Comparison of ENCODE assay signal across 8 cellular contexts in genomic region chr19:38387550-38388309, GRCh38. TPM values are rescaled to one million over a fixed set of nuclear protein-coding genes. Genes with fewer than 3 reads are reported as not detected.
A peak's percentile ranks its signal among the peaks of the same experiment; 100 is the strongest.
DNase-seq lines count a peak whose midpoint lies in the region; ATAC-seq and TF ChIP-seq lines count a peak whose summit lies in the region.

Gene GGN (minus strand): TSS chr19:38388034. CDS start chr19:38387261, 773 bp downstream.

- TF ChIP-seq CTCF in tibial artery (IDR thresholded peaks at IDR 0.05) = no peak

- DNase-seq in AG08395 (ENCODE audit: low spot score) = peak; percentile 96
- DNase-seq in NCI-H1105 treated with DMSO at 0.1 percent for 48 hours (lab: John Stamatoyannopoulos, UW) = peak; percentile 88
- DNase-seq in amniotic epithelial cell (ENCODE audit: low read depth) = peak; percentile 89
- peak; percentile 82 for DNase-seq in left cardiac atrium
- peak; percentile 68 for DNase-seq in pons (ENCODE audit: low spot score)
- DNase-seq in tibial artery = peak; percentile 80 to 90

- H3K9me3 Mint-ChIP-seq in T-helper 1 cell treated with Interleukin-12 subunit alpha and Interleukin-12 subunit beta and Interleukin-4 antibody, amounts not matched to agents 30 μg/mL and 1 μg/mL, for 36 hours = no peaks in the 10 kb centered on the region

- H3K36me3 Mint-ChIP-seq in T-helper 1 cell treated with Interleukin-12 subunit alpha and Interleukin-12 subunit beta and Interleukin-4 antibody, amounts not matched to agents 30 μg/mL and 1 μg/mL, for 36 hours (ENCODE audit: low read depth) = peaks cover 18% of the 10 kb centered on the region

- ATAC-seq in GM19328 (IDR thresholded peaks at IDR 0.05; ENCODE audit: unreplicated experiment) = peak; percentile 50
- ATAC-seq in left cardiac atrium = peak; percentile 75 to 78

- peak within 1 kb of the TSS; percentile 92 for H3K4me3 Mint-ChIP-seq in T-helper 1 cell treated with Interleukin-12 subunit alpha and Interleukin-12 subunit beta and Interleukin-4 antibody, amounts not matched to agents 30 μg/mL and 1 μg/mL, for 36 hours

- peaks cover 27% of the 10 kb centered on the region for H3K27me3 Mint-ChIP-seq in T-helper 1 cell treated with Interleukin-12 subunit alpha and Interleukin-12 subunit beta and Interleukin-4 antibody, amounts not matched to agents 30 μg/mL and 1 μg/mL, for 36 hours (ENCODE audit: low read depth)

- peak within 1 kb of the TSS; percentile 87 for H3K27ac Mint-ChIP-seq in T-helper 1 cell treated with Interleukin-12 subunit alpha and Interleukin-12 subunit beta and Interleukin-4 antibody, amounts not matched to agents 30 μg/mL and 1 μg/mL, for 36 hours

- no peaks in the 10 kb centered on the region for H3K9me3 ChIP-seq in tibial artery

- peaks cover 15 to 36% (median 17%) of the 10 kb centered on the region in 3 donors for H3K36me3 ChIP-seq in tibial artery

- H3K4me1 ChIP-seq in tibial artery = peaks cover 5 to 45% (median 34%) of the 10 kb centered on the region in 4 donors

- H3K27ac ChIP-seq in tibial artery = peak within 1 kb of the TSS; percentile 84 to 86

- H3K4me1 Mint-ChIP-seq in T-helper 1 cell treated with Interleukin-12 subunit alpha and Interleukin-12 subunit beta and Interleukin-4 antibody, amounts not matched to agents 30 μg/mL and 1 μg/mL, for 36 hours (ENCODE audit: low read depth) = peaks cover 13% of the 10 kb centered on the region

- intact Hi-C loops in left cardiac atrium (cut with DNase I) = no loop called here
- intact Hi-C loops in tibial artery (cut with DNase I; ENCODE audit: low total_unique reads) = loop anchor here (2.0 to 5.0 kb wide), 2 partner anchors 15 to 140 kb away; partner anchors contain the start of gene FAM98C

- peak within 1 kb of the TSS; percentile 54 to 73 for H3K4me3 ChIP-seq in tibial artery

- no peaks in the 10 kb centered on the region for H3K27me3 ChIP-seq in tibial artery

RNA-seq across cellular contexts. Expression of gene GGN, which starts in this region (rescaled TPM):
- under 1 TPM; 0.15 to 0.34 TPM for total RNA-seq in left cardiac atrium

Comparison
In these comparisons a context has a peak if more than half of its experiments do, and no peak if none do; other contexts are left out.
1. Peak in every context shown above with its lines: DNase-seq, ATAC-seq, H3K4me3 ChIP-seq and H3K27ac ChIP-seq.
2. Peak in DNase-seq and ATAC-seq in left cardiac atrium; RNA of the gene not detected or under 1 TPM.